8 cellular contexts compared by ENCODE assay signal in genomic region chr10:5089869-5090268, GRCh38. TPM values are rescaled to one million over a fixed set of nuclear protein-coding genes. Genes with fewer than 3 reads are reported as not detected.
DNase-seq lines count a peak whose midpoint lies in the region; ATAC-seq, FAIRE-seq and TF ChIP-seq lines count a peak whose summit lies in the region.

No MANE protein-coding gene starts in this region.

- H3K27ac ChIP-seq in A549 (peak overlapping the region; percentile 78 to 98), aorta (ENCODE audit: low read depth in 1 of 2, low read length in 2 of 2) (no peak overlapping the region)
- H3K27ac ChIP-seq in CD8-positive, alpha-beta memory T cell (ENCODE audit: low read depth, low read length): no peak overlapping the region

- H3K9me3 ChIP-seq in A549 (peaks cover 47% of the 10 kb centered on the region), aorta (ENCODE audit: control insufficient read depth, low read length) (peaks cover 2% of the 10 kb centered on the region)
- H3K9me3 ChIP-seq in CD8-positive, alpha-beta memory T cell (ENCODE audit: low read length): no peaks in the 10 kb centered on the region

- no peak for TF ChIP-seq POLR2A in A549 (IDR thresholded peaks at IDR 0.05; ENCODE audit: low read length)

- no peak overlapping the region for H3K27ac Mint-ChIP-seq in CD8-positive, alpha-beta memory T cell

- TF ChIP-seq EP300 in A549 (IDR thresholded peaks at IDR 0.05): no peak

- H3K4me2 ChIP-seq in A549: peak overlapping the region; percentile 13; the same call in 2 of the 3 replicates

- CTCF ChIA-PET in A549 (lab: Yijun Ruan, JAX): interaction anchor here (0.6 kb wide), 1 partner anchor 71 kb away, joined by 3 read pairs; no protein-coding TSS in a partner anchor
- CTCF ChIA-PET in CD8-positive, alpha-beta memory T cell (lab: Charles Lee): no interaction called here

- no peaks in the 10 kb centered on the region for H3K27me3 ChIP-seq in aorta (ENCODE audit: control insufficient read depth in 1 of 2, insufficient read depth in 2 of 2, low read length in 1 of 2)
- H3K27me3 ChIP-seq in CD8-positive, alpha-beta memory T cell (ENCODE audit: insufficient read depth, low read length, poor library complexity, severe bottlenecking): peaks cover 3% of the 10 kb centered on the region

- H3K4me1 ChIP-seq in A549 (peaks cover 21% of the 10 kb centered on the region), aorta (ENCODE audit: control insufficient read depth in 1 of 2, insufficient read depth in 2 of 2, low read length in 2 of 2) (no peaks in the 10 kb centered on the region)
- H3K4me1 ChIP-seq in CD8-positive, alpha-beta memory T cell (ENCODE audit: insufficient read depth, low read length): no peaks in the 10 kb centered on the region

- TF ChIP-seq CTCF in A549 (IDR thresholded peaks at IDR 0.05) (no peak), epithelial cell of esophagus (IDR thresholded peaks at IDR 0.05; ENCODE audit: insufficient read depth, low read depth, low read length, missing control alignments) (peak; percentile 66)

- peak in 1 of 2 experiments; percentile 87 for DNase-seq in A549 (ENCODE audit: low read depth in 1 of 2, low spot score in 1 of 2)
- peak; percentile 84 for DNase-seq in NCI-H510A treated with DMSO at 0.1 percent for 48 hours (lab: John Stamatoyannopoulos, UW)
- peak; percentile 94 for DNase-seq in epithelial cell of esophagus (ENCODE audit: low read depth)
- no peak for DNase-seq in aorta
- DNase-seq in mucosa of gallbladder (ENCODE audit: low spot score): no peak
- DNase-seq in CD8-positive, alpha-beta memory T cell: no peak
- DNase-seq in 8988T: no peak

- no peak overlapping the region for H3K4me3 Mint-ChIP-seq in CD8-positive, alpha-beta memory T cell

- POLR2A ChIA-PET in A549 (lab: Yijun Ruan, JAX): no interaction called here
- POLR2A ChIA-PET in CD8-positive, alpha-beta memory T cell (lab: Charles Lee): no interaction called here

- WGBS in A549 (ENCODE audit: missing lambda C conversion rate): 21% methylated on average over 4 of the region's 4 CpGs
- WGBS in aorta, 2 donors: 44 to 60% methylated on average over 4 of the region's 4 CpGs

- peaks cover 5 to 25% of the 10 kb centered on the region in 2 donors for H3K27me3 Mint-ChIP-seq in CD8-positive, alpha-beta memory T cell

- H3K9me3 Mint-ChIP-seq in CD8-positive, alpha-beta memory T cell: peaks cover 4 to 23% (median 12%) of the 10 kb centered on the region in 5 donors

- no peaks in the 10 kb centered on the region for H3K36me3 ChIP-seq in aorta (ENCODE audit: control insufficient read depth in 1 of 2, insufficient read depth in 2 of 2, low read length in 1 of 2)
- no peaks in the 10 kb centered on the region for H3K36me3 ChIP-seq in CD8-positive, alpha-beta memory T cell (ENCODE audit: insufficient read depth, low read length)

- peak in 1 of 2 experiments; percentile 59; a peak in 2 of 5 replicates for TF ChIP-seq RAD21 in A549 (conservative IDR thresholded peaks at IDR 0.05 in 1 of 2, IDR thresholded peaks at IDR 0.05 in 1 of 2)

- ATAC-seq in A549: peak in 1 of 2 experiments; percentile 69; a peak in 3 of 6 replicates
- peak; percentile 82 for ATAC-seq in GM18508 (IDR thresholded peaks at IDR 0.05; ENCODE audit: insufficient read depth, unreplicated experiment)
- no peak for ATAC-seq in aorta (ENCODE audit: low FRiP score)

- FAIRE-seq in A549 (lab: Jason Lieb, UNC): no peak

- intact Hi-C loops in aorta (cut with DNase I): loop anchor here in 1 of 2 donors (5.0 kb wide), 1 partner anchor 68 kb away; no protein-coding TSS in a partner anchor

- H3K4me3 ChIP-seq in A549 (no peak overlapping the region), epithelial cell of esophagus (ENCODE audit: low read length) (no peak overlapping the region), aorta (ENCODE audit: low read length in 2 of 2) (no peak overlapping the region)
- no peak overlapping the region for H3K4me3 ChIP-seq in CD8-positive, alpha-beta memory T cell (ENCODE audit: low read length)

- peaks cover 2 to 5% (median 3%) of the 10 kb centered on the region in 3 donors for H3K4me1 Mint-ChIP-seq in CD8-positive, alpha-beta memory T cell

- peaks cover 0 to 5% (median 1%) of the 10 kb centered on the region in 3 donors for H3K36me3 Mint-ChIP-seq in CD8-positive, alpha-beta memory T cell

TF ChIP-seq in A549, 52 proteins besides CTCF, POLR2A, EP300 and RAD21:
- no peak for TF ChIP-seq CHD2 (IDR thresholded peaks at IDR 0.05; ENCODE audit: low read length, partially characterized antibody)
- TF ChIP-seq MAX (IDR thresholded peaks at IDR 0.05): peak; percentile 54
- TF ChIP-seq HOXB5 (CRISPR knock-in tag; IDR thresholded peaks at IDR 0.05): 0 out of 2 replicates have a peak, but pooled peaks have one; percentile 55
- peak; percentile 27; the same call in 1 of the 2 replicates for TF ChIP-seq GATA3 (IDR thresholded peaks at IDR 0.05; ENCODE audit: borderline replicate concordance)
- TF ChIP-seq CEBPB (IDR thresholded peaks at IDR 0.05): peak in 1 of 2 experiments; percentile 53; a peak in 2 of 4 replicates
- TF ChIP-seq NPAS2 (CRISPR knock-in tag; IDR thresholded peaks at IDR 0.05; ENCODE audit: borderline replicate concordance): no peak
- peak; percentile 38; the same call in 2 of the 3 replicates for TF ChIP-seq SMC3 (IDR thresholded peaks at IDR 0.05)
- no peak for TF ChIP-seq MAFK (IDR thresholded peaks at IDR 0.05; ENCODE audit: partially characterized antibody)
- TF ChIP-seq NFE2L2 (conservative IDR thresholded peaks at IDR 0.05; ENCODE audit: low read length): no peak
- no peak for TF ChIP-seq FOSL2 (IDR thresholded peaks at IDR 0.05)
- peak; percentile 50 for TF ChIP-seq FOSL2 (CRISPR knock-in tag; IDR thresholded peaks at IDR 0.05)
- no peak for TF ChIP-seq E2F6 (IDR thresholded peaks at IDR 0.05; ENCODE audit: borderline replicate concordance, low read depth)
TF ChIP-seq in A549: peak in this region for 6.

RNA-seq across cellular contexts. Expression of gene AKR1C3, which starts 4.3 kb away (rescaled TPM):
- polyA plus RNA-seq in A549 (2011; rRNA removed): 3,820 and 4,867 TPM in 2 replicates
- 1,990 and 2,211 TPM in 2 replicates for polyA plus RNA-seq in A549 (2012; cell fraction: cytosol; rRNA removed)
- 1,508 and 2,046 TPM in 2 replicates for polyA plus RNA-seq in A549 (2012; cell fraction: nucleus; rRNA removed)
- polyA plus RNA-seq in A549 (2017; fragmentation: RNase III; extraction: RNeasy Plus Mini Kit Qiagen cat#74134 plus additional on column Dnase treatment): 1,744 to 2,157 TPM (median 1,998 TPM) in 3 replicates
- 1,379 and 1,525 TPM in 2 replicates for polyA minus RNA-seq in A549 (2011; rRNA and poly(A)+ RNA removed)
- total RNA-seq in aorta: 10 to 100 TPM; 36.2 to 98.8 TPM
- 100 to 1,000 TPM; 153 to 180 TPM for polyA plus RNA-seq in aorta
- 553 TPM for total RNA-seq in mucosa of gallbladder
- under 1 TPM in 1 of 2 experiments, not detected in 1; 0.75 TPM for total RNA-seq in CD8-positive, alpha-beta memory T cell
- 4.2 TPM for polyA plus RNA-seq in CD8-positive, alpha-beta memory T cell

Comparison
In these comparisons a context has a peak if more than half of its experiments do, and no peak if none do; other contexts are left out.
1. DNase-seq: peak in NCI-H510A treated with DMSO at 0.1 percent for 48 hours (single experiment) and epithelial cell of esophagus (single experiment); none in aorta (0 of 2), mucosa of gallbladder (single experiment), CD8-positive, alpha-beta memory T cell (0 of 5) and 8988T (single experiment).
2. H3K27ac ChIP-seq: peak in A549 (2 of 2); none in aorta (0 of 2) and CD8-positive, alpha-beta memory T cell (single experiment).
3. RNA of gene AKR1C3, which starts 4.3 kb away (total RNA-seq): 553 TPM in mucosa of gallbladder (single experiment) and 36.2 to 98.8 TPM in aorta; 0.75 TPM in CD8-positive, alpha-beta memory T cell; every median in the first group is over 10 times any median in the second.